32 cellular contexts compared by ENCODE assay signal in the genomic region with DNA sequence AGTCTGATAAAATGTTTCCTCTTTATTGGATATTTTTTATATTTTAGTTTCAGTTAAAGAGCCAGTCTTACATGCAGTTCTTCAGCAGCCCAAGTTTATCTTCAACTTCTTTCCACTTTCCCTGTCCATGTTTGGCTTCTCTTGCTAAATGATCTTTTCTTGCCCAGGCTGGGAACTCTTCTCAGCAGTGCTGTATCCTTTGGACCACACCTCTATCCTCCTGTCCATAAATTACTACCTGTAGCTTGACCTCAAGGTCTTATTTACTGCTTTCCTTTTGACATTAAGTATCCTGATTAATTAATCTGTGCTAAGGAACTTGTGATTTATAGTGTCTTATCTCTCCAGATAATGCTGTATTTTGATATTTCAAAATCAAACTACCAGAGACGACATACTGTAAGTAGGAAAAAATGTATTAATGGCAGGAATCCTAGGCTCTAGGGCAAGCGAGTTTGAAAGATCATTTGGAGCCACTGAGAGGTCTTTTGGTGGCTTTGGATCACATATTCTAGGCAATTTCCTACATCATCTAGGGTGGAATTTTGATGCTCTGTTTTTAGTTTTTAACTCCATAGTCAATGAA. TPM values are rescaled to one million over a fixed set of nuclear protein-coding genes. Genes with fewer than 3 reads are reported as not detected.
"Had no signal": no experiment of that assay in that cellular context is flagged by ENCODE, and none has a peak within 500 bp of the region (broad histone marks: within the 10 kb centered on the region; RNA-seq: fewer than 3 reads in every experiment).

No MANE protein-coding gene starts in this region.

- H3K27ac Mint-ChIP-seq: activated CD8-positive, alpha-beta T cell treated with anti-CD3 and anti-CD28 coated beads, Interleukin-2, amount 10 ng/mL, durations not matched to agents 7 days and 5 days; activated naive CD4-positive, alpha-beta T cell treated with anti-CD3 and anti-CD28 coated beads, Interleukin-2, amount 50 U/mL, for 24 hours; activated naive CD8-positive, alpha-beta T cell treated with anti-CD3 and anti-CD28 coated beads, Interleukin-2, amount 50 U/mL, for 24 hours; activated T-helper 1 cell treated with anti-CD3 and anti-CD28 coated beads, Interleukin-12 subunit alpha, Interleukin-12 subunit beta, Interleukin-2, Interleukin-4 antibody, amounts not matched to agents 30 ng/mL and 10 ng/mL and 1 ng/mL, durations not matched to agents 14 hours and 24 hours and 36 hours had no signal

- H3K4me3 ChIP-seq: Peyer's patch, SJCRH30 had no signal

- H3K36me3 ChIP-seq: Peyer's patch, SJCRH30 had no signal

- H3K36me3 Mint-ChIP-seq: activated naive CD4-positive, alpha-beta T cell treated with anti-CD3 and anti-CD28 coated beads, Interleukin-2, amount 50 U/mL, for 24 hours had no signal

- H3K4me1 Mint-ChIP-seq: activated naive CD4-positive, alpha-beta T cell treated with anti-CD3 and anti-CD28 coated beads, Interleukin-2, amount 50 U/mL, for 24 hours; activated naive CD8-positive, alpha-beta T cell treated with anti-CD3 and anti-CD28 coated beads, Interleukin-2, amount 50 U/mL, for 24 hours had no signal

- H3K4me1 ChIP-seq: Peyer's patch, SJCRH30 had no signal

- H3K27me3 ChIP-seq: Peyer's patch, SJCRH30 had no signal

- H3K4me3 Mint-ChIP-seq: activated CD8-positive, alpha-beta T cell treated with anti-CD3 and anti-CD28 coated beads, Interleukin-2, amount 10 ng/mL, durations not matched to agents 7 days and 5 days; activated naive CD4-positive, alpha-beta T cell treated with anti-CD3 and anti-CD28 coated beads, Interleukin-2, amount 50 U/mL, for 24 hours; activated naive CD8-positive, alpha-beta T cell treated with anti-CD3 and anti-CD28 coated beads, Interleukin-2, amount 50 U/mL, for 24 hours; activated T-helper 1 cell treated with anti-CD3 and anti-CD28 coated beads, Interleukin-12 subunit alpha, Interleukin-12 subunit beta, Interleukin-2, Interleukin-4 antibody, amounts not matched to agents 30 ng/mL and 10 ng/mL and 1 ng/mL, durations not matched to agents 14 hours and 24 hours and 36 hours had no signal

- DNase-seq: activated CD4-positive, alpha-beta T cell treated with anti-CD3 and anti-CD28 coated beads for 48 hours; activated CD4-positive, alpha-beta T cell treated with anti-CD3 and anti-CD28 coated beads, Interleukin-2, amount 50 U/mL, for 4 hours; activated CD8-positive, alpha-beta memory T cell treated with anti-CD3 and anti-CD28 coated beads, Interleukin-2, amount 50 U/mL, for 48 hours; activated CD8-positive, alpha-beta T cell treated with anti-CD3 and anti-CD28 coated beads, Interleukin-2, amount 10 ng/mL, durations not matched to agents 7 days and 5 days; activated effector memory CD4-positive, alpha-beta T cell treated with Interleukin-2 at 50 U/mL for 16 hours; activated naive CD4-positive, alpha-beta T cell; activated naive CD8-positive, alpha-beta T cell treated with anti-CD3 and anti-CD28 coated beads, Interleukin-2, amount 50 U/mL, for 24 hours; activated T-cell treated with anti-CD3 and anti-CD28 coated beads, Interleukin-2, amount 50 U/mL, for 1 hour; amygdala; cerebellar nuclear complex; KG1; NCI-H1092; NCI-H1930; NCI-H2171; NCI-H2227 treated with DMSO at 0.1 percent for 48 hours; NCI-H526; NCI-H774; NK-92 treated with Interleukin-12 subunit alpha and Interleukin-12 subunit beta, amount 100 ng/mL, for 24 hours; Peyer's patch; Right ventricle myocardium superior; SJCRH30; SK-N-SH; T-helper 1 cell had no signal

- H3K27ac ChIP-seq: Peyer's patch, RWPE1, SJCRH30 had no signal

- H3K27me3 Mint-ChIP-seq: activated naive CD4-positive, alpha-beta T cell treated with anti-CD3 and anti-CD28 coated beads, Interleukin-2, amount 50 U/mL, for 24 hours; activated naive CD8-positive, alpha-beta T cell treated with anti-CD3 and anti-CD28 coated beads, Interleukin-2, amount 50 U/mL, for 24 hours had no signal

- H3K9me3 Mint-ChIP-seq: activated naive CD4-positive, alpha-beta T cell treated with anti-CD3 and anti-CD28 coated beads, Interleukin-2, amount 50 U/mL, for 24 hours; activated naive CD8-positive, alpha-beta T cell treated with anti-CD3 and anti-CD28 coated beads, Interleukin-2, amount 50 U/mL, for 24 hours; activated T-helper 1 cell treated with anti-CD3 and anti-CD28 coated beads, Interleukin-12 subunit alpha, Interleukin-12 subunit beta, Interleukin-2, Interleukin-4 antibody, amounts not matched to agents 30 ng/mL and 10 ng/mL and 1 ng/mL, durations not matched to agents 14 hours and 24 hours and 36 hours had no signal

- H3K9me3 ChIP-seq: Peyer's patch, SJCRH30, SK-N-SH had no signal

- ATAC-seq: activated CD4-positive, CD25-positive, alpha-beta regulatory T cell treated with anti-CD3 and anti-CD28 coated beads, Interleukin-2, amount 50 U/mL, for 24 hours; activated CD8-positive, alpha-beta T cell treated with anti-CD3 and anti-CD28 coated beads, Interleukin-2, amount 10 ng/mL, durations not matched to agents 7 days and 5 days; activated naive CD8-positive, alpha-beta T cell treated with anti-CD3 and anti-CD28 coated beads, Interleukin-2, amount 50 U/mL, for 24 hours had no signal

RNA-seq across cellular contexts. Expression of a gene that starts 20.5 kb away (rescaled TPM):
- total RNA-seq: activated CD8-positive, alpha-beta T cell treated with anti-CD3 and anti-CD28 coated beads, Interleukin-2, amount 10 ng/mL, durations not matched to agents 7 days and 5 days; activated T-helper 1 cell treated with anti-CD3 and anti-CD28 coated beads, Interleukin-12 subunit alpha, Interleukin-12 subunit beta, Interleukin-2, Interleukin-4 antibody, amounts not matched to agents 30 ng/mL and 10 ng/mL and 1 ng/mL, durations not matched to agents 14 hours and 24 hours and 36 hours; cardiac septum; LHCN-M2; M059J; NCI-H460; Peyer's patch; Right ventricle myocardium superior; SJCRH30; T-helper 2 cell treated with Interferon-gamma antibody and Interleukin-4, amounts not matched to agents 100 ng/mL and 5 ng/mL, for 36 hours had no signal
- polyA plus RNA-seq: SK-N-SH had no signal
